In the genomic region with DNA sequence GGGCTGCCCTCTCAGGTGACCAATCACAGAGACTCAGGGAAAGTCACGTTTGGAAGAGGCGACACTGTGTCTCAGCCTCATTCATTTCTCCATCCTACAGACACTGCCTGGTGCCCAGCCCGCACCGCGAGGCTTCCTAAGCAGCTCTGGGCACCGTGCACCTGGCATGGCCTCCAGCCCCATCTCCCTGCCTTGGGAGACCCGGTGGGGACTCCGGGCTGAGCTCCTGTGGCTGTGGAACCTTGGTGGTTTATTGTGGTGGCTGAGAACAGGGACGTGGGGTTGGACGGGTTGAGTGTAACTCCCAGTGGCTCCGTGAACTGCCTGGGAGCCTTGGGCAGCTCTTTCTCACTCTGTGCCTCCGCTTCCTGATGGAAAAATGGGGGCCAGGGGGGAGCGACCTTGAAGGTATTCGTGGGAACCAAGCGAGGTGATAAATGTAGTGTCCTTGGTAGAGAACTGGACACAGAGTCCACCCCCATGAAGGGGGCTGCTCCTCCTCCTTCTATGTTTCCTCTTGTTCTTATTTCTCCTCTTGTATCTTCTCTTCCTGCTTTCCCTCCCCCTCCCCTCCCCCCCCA, we compare ENCODE assay signal across 9 cellular contexts.
A peak's percentile ranks its signal among the peaks of the same experiment; 100 is the strongest.
DNase-seq lines count a peak whose midpoint lies in the region; TF ChIP-seq lines count a peak whose summit lies in the region.
"Had no signal": no experiment of that assay in that cellular context is flagged by ENCODE, and none has a peak within 500 bp of the region (broad histone marks: within the 10 kb centered on the region; RNA-seq: fewer than 3 reads in every experiment).

No MANE protein-coding gene starts in this region.

- no peak overlapping the region for H2AFZ ChIP-seq in parathyroid adenoma

- no peak overlapping the region for H3K9ac ChIP-seq in parathyroid adenoma

- H3K79me2 ChIP-seq in parathyroid adenoma: peaks cover 62% of the 10 kb centered on the region

- peak; percentile 41 for DNase-seq in Caki2 (ENCODE audit: low read depth)
- peak; percentile 2 for DNase-seq in LoVo (ENCODE audit: low spot score)
- DNase-seq in cerebellum (ENCODE audit: low spot score): peak; percentile 41
- DNase-seq in substantia nigra (lab: John Stamatoyannopoulos, UW): no peak
- DNase-seq in DMS79 (lab: John Stamatoyannopoulos, UW): no peak
- no peak for DNase-seq in NCI-H1694 (lab: John Stamatoyannopoulos, UW)
- DNase-seq in stimulated activated CD4-positive, alpha-beta T cell treated with anti-CD3 and anti-CD28 coated beads, Interleukin-12 subunit alpha, Interleukin-12 subunit beta, amount 100 ng/mL, for 4 hours: no peak
- DNase-seq: naive thymus-derived CD8-positive, alpha-beta T cell had no signal

- no peak for TF ChIP-seq CTCF in parathyroid adenoma (IDR thresholded peaks at IDR 0.05)

- in situ Hi-C loops in Caki2 (cut with HindIII; ENCODE audit: low pct_unique_long_range_greater_than_20kb, low sequenced_read_pairs): no loop called here

- no peak overlapping the region for H3K4me2 ChIP-seq in parathyroid adenoma (ENCODE audit: low read length)

- H3K9me3 ChIP-seq in parathyroid adenoma (ENCODE audit: control insufficient read depth, low read length): no peaks in the 10 kb centered on the region

- no peak overlapping the region for H3K4me3 ChIP-seq in parathyroid adenoma (ENCODE audit: low read depth, low read length)

- H3K36me3 ChIP-seq in parathyroid adenoma (ENCODE audit: control insufficient read depth, insufficient read depth, low read length): no peaks in the 10 kb centered on the region

- H3K27me3 ChIP-seq in parathyroid adenoma (ENCODE audit: control insufficient read depth, insufficient read depth, low read length): no peaks in the 10 kb centered on the region

- H3K4me1 ChIP-seq in parathyroid adenoma: peaks cover 30% of the 10 kb centered on the region

- peak overlapping the region; percentile 53 for H3K27ac ChIP-seq in parathyroid adenoma
- no peak overlapping the region for H3K27ac ChIP-seq in substantia nigra (ENCODE audit: low read depth, low read length, poor library complexity, severe bottlenecking)

Comparison
In these comparisons a context has a peak if more than half of its experiments do, and no peak if none do; other contexts are left out.
1. DNase-seq: peak in Caki2 (single experiment), LoVo (single experiment) and cerebellum (single experiment); none in substantia nigra (0 of 49), DMS79 (single experiment), NCI-H1694 (single experiment) and stimulated activated CD4-positive, alpha-beta T cell treated with anti-CD3 and anti-CD28 coated beads, Interleukin-12 subunit alpha, Interleukin-12 subunit beta, amount 100 ng/mL, for 4 hours (single experiment).